ENCODE assay signal across 9 cellular contexts in the genomic region with DNA sequence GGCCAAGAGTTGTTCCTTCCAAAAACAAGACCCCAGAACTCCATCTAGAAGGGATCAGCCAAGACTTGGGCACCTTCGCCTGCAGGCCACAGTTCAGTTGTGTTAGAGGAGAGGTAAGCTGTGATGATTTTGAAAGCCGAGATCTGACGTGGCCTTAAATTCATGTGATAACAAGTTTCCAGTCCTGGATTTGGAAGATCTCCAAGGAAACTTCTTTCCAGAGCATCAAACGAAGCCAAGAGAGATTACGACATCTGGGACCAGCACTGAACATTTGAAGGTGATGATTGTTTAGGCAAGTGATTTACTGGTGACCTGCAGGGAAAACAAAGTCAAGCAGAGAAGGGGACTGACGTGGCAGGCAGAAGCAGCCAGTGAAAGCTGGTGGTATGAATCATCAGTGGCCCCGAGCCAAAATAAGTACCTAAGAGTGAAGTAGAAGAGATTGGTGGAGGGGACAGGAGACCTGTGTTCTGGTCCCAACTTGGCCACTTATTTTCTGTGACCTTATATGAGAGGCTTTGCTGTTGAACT.
DNase-seq lines count a peak whose midpoint lies in the region; ATAC-seq, FAIRE-seq and TF ChIP-seq lines count a peak whose summit lies in the region.
"Had no signal": no experiment of that assay in that cellular context is flagged by ENCODE, and none has a peak within 500 bp of the region (broad histone marks: within the 10 kb centered on the region; RNA-seq: fewer than 3 reads in every experiment).

No MANE protein-coding gene starts in this region.

- no peaks in the 10 kb centered on the region for H3K36me3 Mint-ChIP-seq in activated T-cell treated with anti-CD3 and anti-CD28 coated beads, Interleukin-2, amount 50 U/mL, for 72 hours (ENCODE audit: insufficient read depth in 2 of 2)
- no peaks in the 10 kb centered on the region for H3K36me3 Mint-ChIP-seq in CD8-positive, alpha-beta T cell

- TF ChIP-seq CTCF in kidney (IDR thresholded peaks at IDR 0.05; ENCODE audit: borderline replicate concordance, extremely low read depth, insufficient read depth): no peak
- no peak for TF ChIP-seq CTCF in CD8-positive, alpha-beta T cell (IDR thresholded peaks at IDR 0.05)

- H3K27ac ChIP-seq in kidney (ENCODE audit: low read depth in 2 of 2, low read length in 2 of 2): no peak overlapping the region
- H3K27ac ChIP-seq in CD8-positive, alpha-beta T cell (ENCODE audit: low read depth, low read length): no peak overlapping the region
- H3K27ac ChIP-seq: neutrophil had no signal

- no peaks in the 10 kb centered on the region for H3K27me3 ChIP-seq in CD8-positive, alpha-beta T cell (ENCODE audit: insufficient read depth, low read length)
- H3K27me3 ChIP-seq: neutrophil had no signal

- POLR2A ChIA-PET in CD8-positive, alpha-beta T cell (lab: Charles Lee): no interaction called here

- H3K36me3 ChIP-seq in kidney (ENCODE audit: control insufficient read depth in 1 of 2, insufficient read depth in 2 of 2, low read length in 2 of 2): no peaks in the 10 kb centered on the region
- no peaks in the 10 kb centered on the region for H3K36me3 ChIP-seq in CD8-positive, alpha-beta T cell (ENCODE audit: insufficient read depth, low read length)
- H3K36me3 ChIP-seq: neutrophil had no signal

- H3K9me3 ChIP-seq in kidney (ENCODE audit: control insufficient read depth in 1 of 2, low read length in 2 of 2): no peaks in the 10 kb centered on the region
- no peaks in the 10 kb centered on the region for H3K9me3 ChIP-seq in CD8-positive, alpha-beta T cell (ENCODE audit: low read length)
- H3K9me3 ChIP-seq: neutrophil had no signal

- H3K4me3 ChIP-seq in kidney (ENCODE audit: low read length in 2 of 2): no peak overlapping the region
- H3K4me3 ChIP-seq in CD8-positive, alpha-beta T cell (ENCODE audit: low read depth, low read length): no peak overlapping the region

- peak; percentile 55 to 57 for DNase-seq in activated T-cell treated with anti-CD3 and anti-CD28 coated beads, Interleukin-2, amount 50 U/mL, for 72 hours
- DNase-seq in activated T-cell treated with anti-CD3 and anti-CD28 coated beads for 4 hours (no peak), HPDE6-E6E7 (ENCODE audit: extremely low spot score) (peak; percentile 26), dermis blood vessel endothelial cell (peak; percentile 88), sciatic nerve (ENCODE audit: low spot score) (peak; percentile 75), kidney (no peak), SK-N-DZ (ENCODE audit: low spot score) (no peak)
- no peak for DNase-seq in CD8-positive, alpha-beta T cell

- CTCF ChIA-PET in CD8-positive, alpha-beta T cell (lab: Charles Lee): no interaction called here

- H3K9ac ChIP-seq in kidney (ENCODE audit: low read length in 2 of 2): no peak overlapping the region

- no peaks in the 10 kb centered on the region for H3K9me3 Mint-ChIP-seq in activated T-cell treated with anti-CD3 and anti-CD28 coated beads, Interleukin-2, amount 50 U/mL, for 72 hours
- H3K9me3 Mint-ChIP-seq in CD8-positive, alpha-beta T cell: no peaks in the 10 kb centered on the region

- intact Hi-C loops in sciatic nerve (cut with DNase I) (no loop called here), kidney (cut with DNase I) (no loop called here)
- intact Hi-C loops in CD8-positive, alpha-beta T cell (cut with DNase I, micrococcal nuclease): no loop called here

- no peak for FAIRE-seq in kidney (lab: Jason Lieb, UNC)

- H3K4me1 Mint-ChIP-seq in activated T-cell treated with anti-CD3 and anti-CD28 coated beads, Interleukin-2, amount 50 U/mL, for 72 hours (ENCODE audit: low read depth): peaks cover 24% of the 10 kb centered on the region
- H3K4me1 Mint-ChIP-seq in CD8-positive, alpha-beta T cell (ENCODE audit: low read depth): no peaks in the 10 kb centered on the region

- H3K27me3 Mint-ChIP-seq in activated T-cell treated with anti-CD3 and anti-CD28 coated beads, Interleukin-2, amount 50 U/mL, for 72 hours (ENCODE audit: low read depth): peaks cover 22% of the 10 kb centered on the region
- H3K27me3 Mint-ChIP-seq in CD8-positive, alpha-beta T cell (ENCODE audit: low read depth): no peaks in the 10 kb centered on the region

- no peak overlapping the region for H3K27ac Mint-ChIP-seq in activated T-cell treated with anti-CD3 and anti-CD28 coated beads, Interleukin-2, amount 50 U/mL, for 72 hours
- no peak overlapping the region for H3K27ac Mint-ChIP-seq in CD8-positive, alpha-beta T cell

- peak; percentile 82 to 87 for ATAC-seq in activated T-cell treated with anti-CD3 and anti-CD28 coated beads, Interleukin-2, amount 50 U/mL, for 72 hours (replicated peaks in 1 of 2)
- ATAC-seq in sciatic nerve: peak; percentile 95
- no peak for ATAC-seq in CD8-positive, alpha-beta T cell

- H3K4me3 Mint-ChIP-seq in activated T-cell treated with anti-CD3 and anti-CD28 coated beads, Interleukin-2, amount 50 U/mL, for 72 hours: no peak overlapping the region
- no peak overlapping the region for H3K4me3 Mint-ChIP-seq in CD8-positive, alpha-beta T cell

- no peaks in the 10 kb centered on the region for H3K4me1 ChIP-seq in kidney (ENCODE audit: control insufficient read depth in 1 of 2, insufficient read depth in 1 of 2, low read depth in 1 of 2, low read length in 2 of 2)
- no peaks in the 10 kb centered on the region for H3K4me1 ChIP-seq in CD8-positive, alpha-beta T cell (ENCODE audit: insufficient read depth, low read length)

Comparison
In these comparisons a context has a peak if more than half of its experiments do, and no peak if none do; other contexts are left out.
1. DNase-seq: peak in activated T-cell treated with anti-CD3 and anti-CD28 coated beads, Interleukin-2, amount 50 U/mL, for 72 hours (2 of 2), HPDE6-E6E7 (single experiment), dermis blood vessel endothelial cell (single experiment) and sciatic nerve (single experiment); none in activated T-cell treated with anti-CD3 and anti-CD28 coated beads for 4 hours (single experiment), kidney (single experiment), SK-N-DZ (single experiment) and CD8-positive, alpha-beta T cell (0 of 7).